In genomic region chr13:30114586-30115256, GRCh38 we compare ENCODE assay signal across 8 cellular contexts.
DNase-seq lines count a peak whose midpoint lies in the region; ATAC-seq and TF ChIP-seq lines count a peak whose summit lies in the region.

No MANE protein-coding gene starts in this region.

- no peaks in the 10 kb centered on the region for H3K36me3 ChIP-seq in adrenal gland (replicated peaks in 1 of 2)
- no peaks in the 10 kb centered on the region for H3K36me3 ChIP-seq in psoas muscle (ENCODE audit: insufficient read depth in 1 of 2, low read depth in 1 of 2)
- H3K36me3 ChIP-seq in uterus = no peaks in the 10 kb centered on the region

- H3K27me3 ChIP-seq in adrenal gland (no peaks in the 10 kb centered on the region), psoas muscle (ENCODE audit: insufficient read depth in 3 of 3, low read length in 2 of 3) (no peaks in the 10 kb centered on the region), uterus (no peaks in the 10 kb centered on the region)

- H3K4me1 ChIP-seq in adrenal gland (replicated peaks in 1 of 2) = peaks cover 5 to 19% of the 10 kb centered on the region in 2 donors
- H3K4me1 ChIP-seq in psoas muscle = peaks cover 12% of the 10 kb centered on the region
- peaks cover 5% of the 10 kb centered on the region in 2 donors for H3K4me1 ChIP-seq in uterus

- H3K27me3 Mint-ChIP-seq in HFFc6 (ENCODE audit: insufficient read depth) = no peaks in the 10 kb centered on the region; the same call in 1 of the 2 replicates

- peak; percentile 90 for TF ChIP-seq CTCF in GM12864 (IDR thresholded peaks at IDR 0.05; ENCODE audit: low read depth, low read length, missing control alignments)
- TF ChIP-seq CTCF in HFFc6 (IDR thresholded peaks at IDR 0.05) = peak; percentile 96
- TF ChIP-seq CTCF in adrenal gland (IDR thresholded peaks at IDR 0.05) = peak; percentile 73 to 94 (median 87)
- peak; percentile 93 for TF ChIP-seq CTCF in psoas muscle (IDR thresholded peaks at IDR 0.05)
- TF ChIP-seq CTCF in uterus (IDR thresholded peaks at IDR 0.05) = peak; percentile 85 to 95 (median 90)

- H3K4me1 Mint-ChIP-seq in HFFc6 (ENCODE audit: low read depth) = peaks cover 72% of the 10 kb centered on the region

- H3K4me3 ChIP-seq in GM12864 (ENCODE audit: low read depth, low read length) (peak overlapping the region; percentile 70), adrenal gland (peak overlapping the region in 2 of 4 donors; percentile 10 to 92), psoas muscle (peak overlapping the region; percentile 77), uterus (peak overlapping the region; percentile 36 to 48)

- peak; percentile 58 for DNase-seq in GM12864 (ENCODE audit: low read depth)
- peak; percentile 71 for DNase-seq in HFFc6
- peak; percentile 90 for DNase-seq in NAMALWA (ENCODE audit: low spot score)
- peak; percentile 87 for DNase-seq in SW480 (ENCODE audit: low spot score)
- peak; percentile 85 to 95 (median 92) for DNase-seq in adrenal gland
- peak; percentile 94 for DNase-seq in left ventricle myocardium superior
- DNase-seq in psoas muscle = peak; percentile 90 to 94
- DNase-seq in uterus = peak; percentile 90 to 92

- 0 to 1% (median 0%) methylated on average over 15 to 67 of the region's 67 CpGs for WGBS in adrenal gland, 4 donors
- WGBS in psoas muscle, 3 donors = 1% methylated on average over 45 to 67 of the region's 67 CpGs

- no peaks in the 10 kb centered on the region for H3K9me3 Mint-ChIP-seq in HFFc6

- peak overlapping the region; percentile 36; the same call in 1 of the 2 replicates for H3K27ac Mint-ChIP-seq in HFFc6

- no peaks in the 10 kb centered on the region for H3K36me3 Mint-ChIP-seq in HFFc6 (ENCODE audit: low read depth)

- H3K4me3 Mint-ChIP-seq in HFFc6 = peak overlapping the region; percentile 90

- intact Hi-C loops in adrenal gland (cut with DNase I) (loop anchor here (2.0 to 10.0 kb wide), 4 partner anchors 260 to 608 kb away; partner anchors contain the start of gene UBL3 (in 2 of the 2)), left ventricle myocardium superior (cut with micrococcal nuclease) (loop anchor here (5.0 to 10.0 kb wide), 3 partner anchors 267 to 610 kb away; no protein-coding TSS in a partner anchor), psoas muscle (cut with DNase I) (loop anchor here (1.0 to 10.0 kb wide), 5 partner anchors 262 to 606 kb away; partner anchors contain the start of genes SLC7A1 (in 1 of the 2) and UBL3 (in 1 of the 2)), uterus (cut with DNase I; ENCODE audit: low total_unique reads) (loop anchor here (5.0 to 10.0 kb wide), 4 partner anchors 267 to 600 kb away; partner anchors contain the start of gene SLC7A1)

- H3K27ac ChIP-seq in adrenal gland = peak overlapping the region in 3 of 5 donors; percentile 16 to 75 (median 51)
- H3K27ac ChIP-seq in psoas muscle = peak overlapping the region; percentile 41
- peak overlapping the region; percentile 89 to 91 for H3K27ac ChIP-seq in uterus

- peak; percentile 85 for ATAC-seq in left ventricle myocardium superior
- ATAC-seq in psoas muscle = peak; percentile 90 to 97 (median 94)

- TF ChIP-seq POLR2A in adrenal gland (IDR thresholded peaks at IDR 0.05) (peak; percentile 47 to 77), uterus (IDR thresholded peaks at IDR 0.05) (peak in 1 of 2 donors; percentile 42)

- H3K9me3 ChIP-seq in adrenal gland (replicated peaks in 1 of 3) (no peaks in the 10 kb centered on the region), psoas muscle (no peaks in the 10 kb centered on the region), uterus (no peaks in the 10 kb centered on the region)
